ENCODE assay signal across 20 cellular contexts in the genomic region with DNA sequence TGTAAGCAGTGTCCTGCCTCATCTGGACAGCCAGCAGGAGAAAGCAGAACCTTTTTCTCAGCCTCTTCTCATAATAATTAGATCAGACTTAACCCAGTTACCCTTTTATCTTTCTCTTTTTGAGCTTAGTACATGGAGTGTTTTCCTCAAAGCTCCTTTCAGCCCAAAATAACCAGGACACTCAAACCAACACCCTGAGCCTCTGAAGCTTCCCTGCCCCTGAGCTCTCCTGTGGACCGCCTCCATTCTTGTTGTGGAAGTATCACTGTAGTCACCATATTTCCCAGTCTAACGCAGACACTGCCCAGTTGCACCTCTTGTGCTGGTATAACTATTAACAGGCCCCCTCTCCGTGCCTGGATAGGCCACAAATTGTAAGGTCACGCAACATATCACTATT. TPM values are rescaled to one million over a fixed set of nuclear protein-coding genes. Genes with fewer than 3 reads are reported as not detected.
DNase-seq lines count a peak whose midpoint lies in the region; ATAC-seq and TF ChIP-seq lines count a peak whose summit lies in the region.
"Had no signal": no experiment of that assay in that cellular context is flagged by ENCODE, and none has a peak within 500 bp of the region (broad histone marks: within the 10 kb centered on the region; RNA-seq: fewer than 3 reads in every experiment).

No MANE protein-coding gene starts in this region.

- H3K27ac Mint-ChIP-seq in activated T-helper 17 cell treated with anti-CD3 and anti-CD28 coated beads, Interleukin-2, amount 50 U/mL, for 72 hours: peak overlapping the region; percentile 14

- H2AFZ ChIP-seq in SK-N-SH (ENCODE audit: low read depth): no peak overlapping the region

- intact Hi-C loops in heart left ventricle (cut with DNase I) (no loop called here), right cardiac atrium (cut with DNase I) (no loop called here)

- H3F3A ChIP-seq in SK-N-SH (replicated peaks; ENCODE audit: insufficient read depth): no peaks in the 10 kb centered on the region

- no peak for TF ChIP-seq RAD21 in SK-N-SH (IDR thresholded peaks at IDR 0.05; ENCODE audit: low read length)

- DNase-seq in cardiac muscle cell (ENCODE audit: low read depth in 1 of 2, low spot score in 1 of 2) (no peak), heart left ventricle (no peak), right cardiac atrium (no peak), GM13977 (ENCODE audit: low spot score) (no peak), DMS114 treated with DMSO at 0.1 percent for 48 hours (lab: John Stamatoyannopoulos, UW; ENCODE audit: unreplicated experiment) (no peak), SK-N-SH (no peak)
- DNase-seq: DMS79; H7; IMR-90; NCI-H1105; NCI-H146; NCI-H2029 treated with DMSO at 0.1 percent for 48 hours; NCI-H2171; NCI-H345; NCI-H524; NCI-H774; NK-92 treated with Interleukin-12 subunit alpha and Interleukin-12 subunit beta, amount 100 ng/mL, for 24 hours; SJCRH30 had no signal

- CTCF ChIA-PET in SK-N-SH (lab: Yijun Ruan, JAX): no interaction called here

- H3K9me2 ChIP-seq in SK-N-SH: no peaks in the 10 kb centered on the region

- H3K9me3 Mint-ChIP-seq in activated T-helper 17 cell treated with anti-CD3 and anti-CD28 coated beads, Interleukin-2, amount 50 U/mL, for 72 hours: no peaks in the 10 kb centered on the region

- TF ChIP-seq EP300 in SK-N-SH (IDR thresholded peaks at IDR 0.05; ENCODE audit: borderline replicate concordance in 1 of 2, low read depth in 1 of 2, low read length in 1 of 2): no peak

- WGBS in heart left ventricle, 4 donors: 82 to 91% (median 88%) methylated on average over 4 of the region's 4 CpGs
- WGBS in right cardiac atrium: 84% methylated on average over 4 of the region's 4 CpGs
- WGBS in SK-N-SH (ENCODE audit: low lambda C conversion rate): 51% methylated on average over 4 of the region's 4 CpGs

- H3K4me2 ChIP-seq in SK-N-SH: no peak overlapping the region

- POLR2A ChIA-PET in SK-N-SH (lab: Yijun Ruan, JAX): no interaction called here

- H3K79me2 ChIP-seq in SK-N-SH (ENCODE audit: insufficient read depth): no peaks in the 10 kb centered on the region

- H3K4me1 ChIP-seq in cardiac muscle cell (ENCODE audit: low read depth) (peaks cover 28% of the 10 kb centered on the region), heart left ventricle (peaks cover 0 to 35% (median 7%) of the 10 kb centered on the region in 12 donors), right cardiac atrium (ENCODE audit: control insufficient read depth, insufficient read depth, low read length) (peaks cover 11% of the 10 kb centered on the region), SK-N-SH (ENCODE audit: control insufficient read depth in 1 of 2, insufficient read depth in 2 of 2, low read depth in 1 of 2, low read length in 1 of 2) (peaks cover 0 to 9% of the 10 kb centered on the region in 2 experiments; a peak in 1 of 4 replicates)
- H3K4me1 ChIP-seq: SJCRH30 had no signal

- in situ Hi-C loops in GM13977 (cut with MboI; ENCODE audit: low pct_unique_long_range_greater_than_20kb, low sequenced_read_pairs, unreplicated experiment): no loop called here

- H3K4me3 Mint-ChIP-seq in activated T-helper 17 cell treated with anti-CD3 and anti-CD28 coated beads, Interleukin-2, amount 50 U/mL, for 72 hours: no peak overlapping the region

- no peak overlapping the region for H3K4me3 ChIP-seq in cardiac muscle cell
- no peak overlapping the region for H3K4me3 ChIP-seq in heart left ventricle
- H3K4me3 ChIP-seq in right cardiac atrium (ENCODE audit: low read length): no peak overlapping the region
- H3K4me3 ChIP-seq in SK-N-SH (ENCODE audit: low read depth in 2 of 2, low read length in 1 of 2): no peak overlapping the region
- H3K4me3 ChIP-seq: SJCRH30 had no signal

- H3K4me1 Mint-ChIP-seq in activated T-helper 17 cell treated with anti-CD3 and anti-CD28 coated beads, Interleukin-2, amount 50 U/mL, for 72 hours: peaks cover 22% of the 10 kb centered on the region

- H3K9me3 ChIP-seq in cardiac muscle cell (ENCODE audit: low read depth) (no peaks in the 10 kb centered on the region), heart left ventricle (no peaks in the 10 kb centered on the region), right cardiac atrium (ENCODE audit: control insufficient read depth, low read length) (no peaks in the 10 kb centered on the region), SK-N-SH (no peaks in the 10 kb centered on the region)
- H3K9me3 ChIP-seq: SJCRH30 had no signal

- H3K27me3 Mint-ChIP-seq in activated T-helper 17 cell treated with anti-CD3 and anti-CD28 coated beads, Interleukin-2, amount 50 U/mL, for 72 hours: no peaks in the 10 kb centered on the region

- no peak overlapping the region for H3K9ac ChIP-seq in SK-N-SH

- H3K27ac ChIP-seq in cardiac muscle cell (peak overlapping the region; percentile 45), heart left ventricle (peak overlapping the region in 1 of 12 donors; percentile 16), right cardiac atrium (ENCODE audit: low read length) (peak overlapping the region; percentile 36), SK-N-SH (ENCODE audit: low read depth in 2 of 2, low read length in 1 of 2) (peak overlapping the region in 1 of 2 experiments; percentile 30; a peak in 1 of 4 replicates)
- H3K27ac ChIP-seq: C4-2B, SJCRH30 had no signal

- no peak for TF ChIP-seq CTCF in cardiac muscle cell (IDR thresholded peaks at IDR 0.05; ENCODE audit: low read depth, low read length)
- TF ChIP-seq CTCF in heart left ventricle (IDR thresholded peaks at IDR 0.05): no peak
- TF ChIP-seq CTCF in GM13977 (IDR thresholded peaks at IDR 0.05; ENCODE audit: extremely low read depth, insufficient read depth, missing control alignments): no peak
- no peak for TF ChIP-seq CTCF in SK-N-SH (IDR thresholded peaks at IDR 0.05)

- no peaks in the 10 kb centered on the region for H3K36me3 ChIP-seq in cardiac muscle cell
- H3K36me3 ChIP-seq in heart left ventricle: no peaks in the 10 kb centered on the region
- no peaks in the 10 kb centered on the region for H3K36me3 ChIP-seq in SK-N-SH (replicated peaks in 1 of 2; ENCODE audit: control insufficient read depth in 1 of 2, insufficient read depth in 2 of 2, low read length in 1 of 2)
- H3K36me3 ChIP-seq: SJCRH30 had no signal

- peaks cover 8% of the 10 kb centered on the region for H3K36me3 Mint-ChIP-seq in activated T-helper 17 cell treated with anti-CD3 and anti-CD28 coated beads, Interleukin-2, amount 50 U/mL, for 72 hours (ENCODE audit: low read depth)

- no peaks in the 10 kb centered on the region for H4K20me1 ChIP-seq in SK-N-SH (ENCODE audit: insufficient read depth)

- H3K27me3 ChIP-seq in cardiac muscle cell: no peaks in the 10 kb centered on the region
- H3K27me3 ChIP-seq in heart left ventricle: no peaks in the 10 kb centered on the region
- no peaks in the 10 kb centered on the region for H3K27me3 ChIP-seq in right cardiac atrium (ENCODE audit: control insufficient read depth, insufficient read depth)
- H3K27me3 ChIP-seq in SK-N-SH (ENCODE audit: insufficient read depth): no peaks in the 10 kb centered on the region; the same call in 1 of the 2 replicates
- H3K27me3 ChIP-seq: SJCRH30 had no signal

- TF ChIP-seq POLR2A in heart left ventricle (IDR thresholded peaks at IDR 0.05): no peak

- ATAC-seq in heart left ventricle (no peak), right cardiac atrium (peak; percentile 47 to 55)
- ATAC-seq in activated T-helper 17 cell treated with anti-CD3 and anti-CD28 coated beads, Interleukin-2, amount 50 U/mL, for 72 hours (replicated peaks): no peak

TF ChIP-seq in SK-N-SH, 30 proteins besides CTCF, POLR2A, EP300 and RAD21 (continues in another document):
- TF ChIP-seq SMC3 (IDR thresholded peaks at IDR 0.05; ENCODE audit: low read depth, low read length): no peak
- no peak for TF ChIP-seq TAF1 (IDR thresholded peaks at IDR 0.05; ENCODE audit: borderline replicate concordance, low read depth, low read length)
- TF ChIP-seq, protein P1, sequence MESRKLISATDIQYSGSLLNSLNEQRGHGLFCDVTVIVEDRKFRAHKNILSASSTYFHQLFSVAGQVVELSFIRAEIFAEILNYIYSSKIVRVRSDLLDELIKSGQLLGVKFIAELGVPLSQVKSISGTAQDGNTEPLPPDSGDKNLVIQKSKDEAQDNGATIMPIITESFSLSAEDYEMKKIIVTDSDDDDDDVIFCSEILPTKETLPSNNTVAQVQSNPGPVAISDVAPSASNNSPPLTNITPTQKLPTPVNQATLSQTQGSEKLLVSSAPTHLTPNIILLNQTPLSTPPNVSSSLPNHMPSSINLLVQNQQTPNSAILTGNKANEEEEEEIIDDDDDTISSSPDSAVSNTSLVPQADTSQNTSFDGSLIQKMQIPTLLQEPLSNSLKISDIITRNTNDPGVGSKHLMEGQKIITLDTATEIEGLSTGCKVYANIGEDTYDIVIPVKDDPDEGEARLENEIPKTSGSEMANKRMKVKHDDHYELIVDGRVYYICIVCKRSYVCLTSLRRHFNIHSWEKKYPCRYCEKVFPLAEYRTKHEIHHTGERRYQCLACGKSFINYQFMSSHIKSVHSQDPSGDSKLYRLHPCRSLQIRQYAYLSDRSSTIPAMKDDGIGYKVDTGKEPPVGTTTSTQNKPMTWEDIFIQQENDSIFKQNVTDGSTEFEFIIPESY (IDR thresholded peaks at IDR 0.05; ENCODE audit: borderline replicate concordance, low read depth): no peak
- no peak for TF ChIP-seq CHD2 (IDR thresholded peaks at IDR 0.05; ENCODE audit: low read length, partially characterized antibody)
- TF ChIP-seq TEAD4 (IDR thresholded peaks at IDR 0.05; ENCODE audit: borderline replicate concordance, insufficient read depth): no peak
- no peak for TF ChIP-seq GABPA (IDR thresholded peaks at IDR 0.05; ENCODE audit: low read depth)
- TF ChIP-seq FOXJ3 (CRISPR knock-in tag; IDR thresholded peaks at IDR 0.05): no peak
- no peak for TF ChIP-seq MEF2A (IDR thresholded peaks at IDR 0.05; ENCODE audit: borderline replicate concordance, low read depth)
- no peak for TF ChIP-seq RFX5 (IDR thresholded peaks at IDR 0.05; ENCODE audit: low read length)

RNA-seq across cellular contexts. Expression of gene ZNF622, which starts 53.8 kb away (rescaled TPM):
- 38.5 and 44.3 TPM in 2 replicates for total RNA-seq in cardiac muscle cell
- polyA plus RNA-seq in cardiac muscle cell: 42.4 TPM in 2 replicates
- total RNA-seq in heart left ventricle: 10 to 100 TPM; 43.7 to 97.3 (median 58.4) TPM
- 100 to 1,000 TPM in 1 of 2 donors, 10 to 100 TPM in 1; 48.9 to 171 TPM for polyA plus RNA-seq in heart left ventricle
- total RNA-seq in activated T-helper 17 cell treated with anti-CD3 and anti-CD28 coated beads, Interleukin-2, amount 50 U/mL, for 72 hours: 10 to 100 TPM; 27.0 to 37.3 TPM
- 10 to 100 TPM; 35.9 to 51.0 (median 40.2) TPM for total RNA-seq in right cardiac atrium
- polyA plus RNA-seq in right cardiac atrium: 44.6 TPM
- 19.1 and 20.0 TPM in 2 replicates for polyA plus RNA-seq in SK-N-SH (2012; rRNA removed)
- 22.3 and 22.4 TPM in 2 replicates for polyA plus RNA-seq in SK-N-SH (2012; cell fraction: cytosol; rRNA removed)
- 15.3 and 18.1 TPM in 2 replicates for polyA plus RNA-seq in SK-N-SH (2012; cell fraction: nucleus; rRNA removed)

Comparison
In these comparisons a context has a peak if more than half of its experiments do, and no peak if none do; other contexts are left out.
1. ATAC-seq: peak in right cardiac atrium (2 of 2); none in heart left ventricle (0 of 4) and activated T-helper 17 cell treated with anti-CD3 and anti-CD28 coated beads, Interleukin-2, amount 50 U/mL, for 72 hours (single experiment).